1 cellular context compared by ENCODE assay signal in genomic region chr17:29148790-29149430, GRCh38.
TF ChIP-seq lines count a peak whose summit lies in the region.

No MANE protein-coding gene starts in this region.

TF ChIP-seq in HepG2, 621 proteins besides CTCF, POLR2A, EP300 and RAD21 (continued from another document and continues in another):
- TF ChIP-seq ZNF569 (CRISPR knock-in tag; IDR thresholded peaks at IDR 0.05; ENCODE audit: borderline replicate concordance), result no peak
- TF ChIP-seq ZNF512 (CRISPR knock-in tag; IDR thresholded peaks at IDR 0.05), result no peak
- peak; percentile 15; the same call in 1 of the 2 replicates for TF ChIP-seq HNF4A (CRISPR knock-in tag; IDR thresholded peaks at IDR 0.05)
- TF ChIP-seq HINFP (CRISPR knock-in tag; IDR thresholded peaks at IDR 0.05; ENCODE audit: low read depth), result no peak
- no peak for TF ChIP-seq CREB3 (CRISPR knock-in tag; IDR thresholded peaks at IDR 0.05)
- peak; percentile 19 for TF ChIP-seq TEAD3 (CRISPR knock-in tag; optimal IDR thresholded peaks at IDR 0.05; ENCODE audit: borderline replicate concordance)
- TF ChIP-seq ZNF263 (CRISPR knock-in tag; IDR thresholded peaks at IDR 0.05), result 0 out of 2 replicates have a peak, but pooled peaks have one; percentile 30
- TF ChIP-seq TBX3 (IDR thresholded peaks at IDR 0.05; ENCODE audit: borderline replicate concordance), result no peak
- peak; percentile 75 for TF ChIP-seq UBTF (CRISPR knock-in tag; IDR thresholded peaks at IDR 0.05)
- TF ChIP-seq ZSCAN25 (CRISPR knock-in tag; IDR thresholded peaks at IDR 0.05), result peak; percentile 85
- TF ChIP-seq HNF4G (IDR thresholded peaks at IDR 0.05; ENCODE audit: borderline replicate concordance, low read depth, low read length), result no peak
- TF ChIP-seq HNF4G (CRISPR knock-in tag; IDR thresholded peaks at IDR 0.05; ENCODE audit: borderline replicate concordance, low read depth), result no peak
- TF ChIP-seq REXO4 (CRISPR knock-in tag; IDR thresholded peaks at IDR 0.05; ENCODE audit: borderline replicate concordance), result no peak
- peak; percentile 45; the same call in 1 of the 2 replicates for TF ChIP-seq HIVEP1 (CRISPR knock-in tag; IDR thresholded peaks at IDR 0.05)
- 0 out of 2 replicates have a peak, but pooled peaks have one; percentile 52 for TF ChIP-seq PCBP1 (IDR thresholded peaks at IDR 0.05; ENCODE audit: borderline replicate concordance, low read depth, low read length)
- TF ChIP-seq ZNF784 (CRISPR knock-in tag; IDR thresholded peaks at IDR 0.05; ENCODE audit: borderline replicate concordance), result no peak
- no peak; the same call in 1 of the 2 replicates for TF ChIP-seq ZNF460 (CRISPR knock-in tag; IDR thresholded peaks at IDR 0.05; ENCODE audit: borderline replicate concordance)
- no peak for TF ChIP-seq MIER2 (CRISPR knock-in tag; IDR thresholded peaks at IDR 0.05)
- TF ChIP-seq ZNF207 (IDR thresholded peaks at IDR 0.05; ENCODE audit: borderline replicate concordance), result no peak
- 0 out of 2 replicates have a peak, but pooled peaks have one; percentile 56 for TF ChIP-seq HOMEZ (CRISPR knock-in tag; IDR thresholded peaks at IDR 0.05; ENCODE audit: low read depth)
- peak; percentile 63; the same call in 1 of the 2 replicates for TF ChIP-seq ZNF280D (CRISPR knock-in tag; IDR thresholded peaks at IDR 0.05)
- no peak for TF ChIP-seq ONECUT2 (CRISPR knock-in tag; IDR thresholded peaks at IDR 0.05)
- TF ChIP-seq NFKBIZ (CRISPR knock-in tag; IDR thresholded peaks at IDR 0.05), result no peak
- TF ChIP-seq ZNF362 (CRISPR knock-in tag; IDR thresholded peaks at IDR 0.05; ENCODE audit: borderline replicate concordance), result no peak; the same call in 1 of the 2 replicates
- no peak for TF ChIP-seq NKX3-1 (CRISPR knock-in tag; IDR thresholded peaks at IDR 0.05)
- TF ChIP-seq HMG20A (CRISPR knock-in tag; IDR thresholded peaks at IDR 0.05; ENCODE audit: borderline replicate concordance), result 0 out of 2 replicates have a peak, but pooled peaks have one; percentile 11
- TF ChIP-seq ATF6 (CRISPR knock-in tag; conservative IDR thresholded peaks at IDR 0.05), result no peak
- no peak for TF ChIP-seq ZNF850 (CRISPR knock-in tag; conservative IDR thresholded peaks at IDR 0.05)
- TF ChIP-seq ZNF800 (CRISPR knock-in tag; IDR thresholded peaks at IDR 0.05), result 0 out of 2 replicates have a peak, but pooled peaks have one; percentile 32
- TF ChIP-seq NR3C1 (CRISPR knock-in tag; IDR thresholded peaks at IDR 0.05), result no peak
- TF ChIP-seq ZFP36L2 (CRISPR knock-in tag; IDR thresholded peaks at IDR 0.05), result no peak
- TF ChIP-seq ZNF546 (CRISPR knock-in tag; conservative IDR thresholded peaks at IDR 0.05), result peak; percentile 57; the same call in 1 of the 2 replicates
- no peak for TF ChIP-seq GMEB2 (CRISPR knock-in tag; IDR thresholded peaks at IDR 0.05; ENCODE audit: low read depth)
- no peak for TF ChIP-seq SKIL (CRISPR knock-in tag; IDR thresholded peaks at IDR 0.05; ENCODE audit: borderline replicate concordance)
- TF ChIP-seq ZFP90 (CRISPR knock-in tag; IDR thresholded peaks at IDR 0.05; ENCODE audit: borderline replicate concordance), result no peak; the same call in 1 of the 2 replicates
